In genomic region chr1:96478228-96478627, GRCh38 we compare ENCODE assay signal across 33 cellular contexts.
"Had no signal": no experiment of that assay in that cellular context is flagged by ENCODE, and none has a peak within 500 bp of the region (broad histone marks: within the 10 kb centered on the region; RNA-seq: fewer than 3 reads in every experiment).

No MANE protein-coding gene starts in this region.

- H3K36me3 ChIP-seq: ascending aorta, brain microvascular endothelial cell, gastroesophageal sphincter, right atrium auricular region, suprapubic skin, tibial artery, upper lobe of right lung had no signal

- H3K27ac Mint-ChIP-seq: activated naive CD4-positive, alpha-beta T cell treated with anti-CD3 and anti-CD28 coated beads, Interleukin-2, amount 10 ng/mL, durations not matched to agents 7 days and 5 days; activated naive CD8-positive, alpha-beta T cell treated with anti-CD3 and anti-CD28 coated beads, Interleukin-2, amount 10 ng/mL, durations not matched to agents 7 days and 5 days; activated T-helper 1 cell treated with anti-CD3 and anti-CD28 coated beads, Interleukin-12 subunit alpha, Interleukin-12 subunit beta, Interleukin-2, Interleukin-4 antibody, amounts not matched to agents 30 ng/mL and 10 ng/mL and 1 ng/mL, durations not matched to agents 14 hours and 24 hours and 36 hours; effector memory CD8-positive, alpha-beta T cell; mesothelial cell of epicardium; naive B cell had no signal

- H3K4me1 ChIP-seq: ascending aorta, parathyroid adenoma, psoas muscle, right atrium auricular region, upper lobe of right lung had no signal

- H3K9me3 Mint-ChIP-seq: activated T-helper 1 cell treated with anti-CD3 and anti-CD28 coated beads, Interleukin-12 subunit alpha, Interleukin-12 subunit beta, Interleukin-2, Interleukin-4 antibody, amounts not matched to agents 30 ng/mL and 10 ng/mL and 1 ng/mL, durations not matched to agents 14 hours and 24 hours and 36 hours; effector memory CD8-positive, alpha-beta T cell; mesothelial cell of epicardium had no signal

- H3K36me3 Mint-ChIP-seq: activated naive CD4-positive, alpha-beta T cell treated with anti-CD3 and anti-CD28 coated beads, Interleukin-2, amount 10 ng/mL, durations not matched to agents 7 days and 5 days; activated naive CD8-positive, alpha-beta T cell treated with anti-CD3 and anti-CD28 coated beads, Interleukin-2, amount 10 ng/mL, durations not matched to agents 7 days and 5 days; mesothelial cell of epicardium; naive B cell had no signal

- H3K27me3 ChIP-seq: ascending aorta, brain microvascular endothelial cell, gastroesophageal sphincter, right atrium auricular region, suprapubic skin, tibial artery, upper lobe of right lung had no signal

- H3K4me1 Mint-ChIP-seq: activated naive CD4-positive, alpha-beta T cell treated with anti-CD3 and anti-CD28 coated beads, Interleukin-2, amount 10 ng/mL, durations not matched to agents 7 days and 5 days; activated naive CD8-positive, alpha-beta T cell treated with anti-CD3 and anti-CD28 coated beads, Interleukin-2, amount 10 ng/mL, durations not matched to agents 7 days and 5 days; naive B cell had no signal

- H2AFZ ChIP-seq: parathyroid adenoma had no signal

- H3K79me2 ChIP-seq: parathyroid adenoma had no signal

- H3K4me3 Mint-ChIP-seq: activated naive CD4-positive, alpha-beta T cell treated with anti-CD3 and anti-CD28 coated beads, Interleukin-2, amount 10 ng/mL, durations not matched to agents 7 days and 5 days; activated naive CD8-positive, alpha-beta T cell treated with anti-CD3 and anti-CD28 coated beads, Interleukin-2, amount 10 ng/mL, durations not matched to agents 7 days and 5 days; activated T-helper 1 cell treated with anti-CD3 and anti-CD28 coated beads, Interleukin-12 subunit alpha, Interleukin-12 subunit beta, Interleukin-2, Interleukin-4 antibody, amounts not matched to agents 30 ng/mL and 10 ng/mL and 1 ng/mL, durations not matched to agents 14 hours and 24 hours and 36 hours; effector memory CD8-positive, alpha-beta T cell; mesothelial cell of epicardium; naive B cell; neural crest cell had no signal

- DNase-seq: activated CD4-positive, alpha-beta T cell treated with anti-CD3 and anti-CD28 coated beads for 48 hours; activated CD4-positive, alpha-beta T cell treated with anti-CD3 and anti-CD28 coated beads, Interleukin-2, amount 50 U/mL, for 48 hours; activated CD4-positive, CD25-positive, alpha-beta regulatory T cell; activated CD8-positive, alpha-beta memory T cell treated with anti-CD3 and anti-CD28 coated beads, Interleukin-2, amount 50 U/mL, for 4 hours; activated effector memory CD4-positive, alpha-beta T cell treated with anti-CD3 and anti-CD28 coated beads, Interleukin-2, amount 50 U/mL, for 16 hours; activated naive CD4-positive, alpha-beta T cell treated with anti-CD3 and anti-CD28 coated beads, Interleukin-2, amount 10 ng/mL, durations not matched to agents 7 days and 5 days; activated naive CD8-positive, alpha-beta T cell treated with anti-CD3 and anti-CD28 coated beads, Interleukin-2, amount 10 ng/mL, durations not matched to agents 7 days and 5 days; activated T-cell treated with anti-CD3 and anti-CD28 coated beads, Interleukin-2, amount 50 U/mL, for 1 hour; brain microvascular endothelial cell; caudate nucleus; cortex of kidney; effector memory CD8-positive, alpha-beta T cell; erythroblast; head of caudate nucleus; hippocampal formation; kidney; left colon; naive B cell; occipital lobe; psoas muscle; stimulated activated CD4-positive, alpha-beta T cell treated with anti-CD3 and anti-CD28 coated beads, Interleukin-15, amount 100 ng/mL, for 24 hours; stimulated activated CD4-positive, alpha-beta T cell treated with anti-CD3 and anti-CD28 coated beads, Interleukin-2, amount 100 ng/mL, for 24 hours; stimulated activated naive CD4-positive, alpha-beta T cell; tibial artery; upper lobe of right lung had no signal

- H3K27ac ChIP-seq: ascending aorta, brain microvascular endothelial cell, gastroesophageal sphincter, parathyroid adenoma, psoas muscle, right atrium auricular region, suprapubic skin, tibial artery, upper lobe of right lung had no signal

- H3K27me3 Mint-ChIP-seq: activated naive CD4-positive, alpha-beta T cell treated with anti-CD3 and anti-CD28 coated beads, Interleukin-2, amount 10 ng/mL, durations not matched to agents 7 days and 5 days; activated naive CD8-positive, alpha-beta T cell treated with anti-CD3 and anti-CD28 coated beads, Interleukin-2, amount 10 ng/mL, durations not matched to agents 7 days and 5 days; effector memory CD8-positive, alpha-beta T cell; naive B cell had no signal

- H3K9me3 ChIP-seq: ascending aorta, gastroesophageal sphincter, psoas muscle, right atrium auricular region, suprapubic skin, tibial artery, upper lobe of right lung had no signal

- H3K4me3 ChIP-seq: ascending aorta, gastroesophageal sphincter, psoas muscle, right atrium auricular region, suprapubic skin, tibial artery, upper lobe of right lung had no signal

- H3K9ac ChIP-seq: parathyroid adenoma had no signal

- ATAC-seq: effector memory CD8-positive, alpha-beta T cell; gastroesophageal sphincter; left colon; psoas muscle; upper lobe of right lung had no signal
